In genomic region chr10:115141254-115141653, GRCh38 we compare ENCODE assay signal across 10 cellular contexts. TPM values are rescaled to one million over a fixed set of nuclear protein-coding genes. Genes with fewer than 3 reads are reported as not detected.
DNase-seq lines count a peak whose midpoint lies in the region; TF ChIP-seq lines count a peak whose summit lies in the region.
"Had no signal": no experiment of that assay in that cellular context is flagged by ENCODE, and none has a peak within 500 bp of the region (broad histone marks: within the 10 kb centered on the region; RNA-seq: fewer than 3 reads in every experiment).

No MANE protein-coding gene starts in this region.

- no peak overlapping the region for H3K9ac ChIP-seq in GM23248

- no peak for DNase-seq in AG04449 (ENCODE audit: low read depth, low spot score)
- DNase-seq in GM23248, result peak; percentile 31
- DNase-seq in amniotic epithelial cell (ENCODE audit: low read depth), result peak; percentile 13
- peak; percentile 25 for DNase-seq in iris pigment epithelial cell (ENCODE audit: low read depth)
- no peak for DNase-seq in SHP77 treated with DMSO at 0.1 percent for 48 hours (lab: John Stamatoyannopoulos, UW)
- no peak for DNase-seq in NCI-H526 treated with DMSO at 0.1 percent for 48 hours (lab: John Stamatoyannopoulos, UW)
- no peak for DNase-seq in epidermal melanocyte (ENCODE audit: insufficient read length, low spot score)
- DNase-seq in nucleus accumbens (lab: John Stamatoyannopoulos, UW), result no peak

- TF ChIP-seq CTCF in AG04449 (IDR thresholded peaks at IDR 0.05; ENCODE audit: insufficient read depth, low read length, missing control alignments), result peak; percentile 12

- no peaks in the 10 kb centered on the region for H3K4me1 ChIP-seq in GM23248 (ENCODE audit: insufficient read depth)

- H3F3A ChIP-seq in GM23248 (ENCODE audit: insufficient read depth), result no peaks in the 10 kb centered on the region

- H3K4me3 ChIP-seq in AG04449 (ENCODE audit: low read depth, low read length) (no peak overlapping the region), GM23248 (no peak overlapping the region)
- H3K4me3 ChIP-seq: K562, lung had no signal

- no peaks in the 10 kb centered on the region for H3K27me3 ChIP-seq in GM23248 (replicated peaks; ENCODE audit: insufficient read depth)

- H3K9me2 ChIP-seq in GM23248 (ENCODE audit: insufficient read depth), result no peaks in the 10 kb centered on the region

- CTCF ChIA-PET in AG04449 (lab: Yijun Ruan, JAX), result interaction anchor here (0.9 to 3.0 kb wide), 3 partner anchors 11 to 277 kb away, joined by 3 to 8 read pairs (median 4); no protein-coding TSS in a partner anchor

- H2AFZ ChIP-seq in GM23248, result no peak overlapping the region

- in situ Hi-C loops in GM23248 (cut with MboI), result no loop called here

- POLR2A ChIA-PET in AG04449 (lab: Yijun Ruan, JAX), result no interaction called here

- no peaks in the 10 kb centered on the region for H3K79me2 ChIP-seq in GM23248 (ENCODE audit: insufficient read depth)

- no peaks in the 10 kb centered on the region for H3K36me3 ChIP-seq in GM23248 (ENCODE audit: low read depth)

- no peaks in the 10 kb centered on the region for H4K20me1 ChIP-seq in GM23248 (ENCODE audit: insufficient read depth)

- no peaks in the 10 kb centered on the region for H3K9me3 ChIP-seq in GM23248 (ENCODE audit: low read depth)

- no peak overlapping the region for H3K4me2 ChIP-seq in GM23248 (ENCODE audit: unreplicated experiment)

- no peak overlapping the region for H3K27ac ChIP-seq in GM23248

RNA-seq across cellular contexts. Expression of gene ATRNL1, which starts 48.1 kb away (rescaled TPM):
- total RNA-seq in GM23248 (2014; rRNA removed; shearing (Covaris generic)), result not detected in 2 replicates
- polyA plus RNA-seq in GM23248 (2016; fragmentation: Nextera tagmentation; extraction: Ambion mirVana), result not detected in 2 replicates
- polyA plus RNA-seq: K562 had no signal

Comparison
In these comparisons a context has a peak if more than half of its experiments do, and no peak if none do; other contexts are left out.
1. DNase-seq: peak in GM23248 (single experiment), amniotic epithelial cell (single experiment) and iris pigment epithelial cell (single experiment); none in AG04449 (single experiment), SHP77 treated with DMSO at 0.1 percent for 48 hours (single experiment), NCI-H526 treated with DMSO at 0.1 percent for 48 hours (single experiment), epidermal melanocyte (single experiment) and nucleus accumbens (0 of 56).